8 cellular contexts compared by ENCODE assay signal in the genomic region with DNA sequence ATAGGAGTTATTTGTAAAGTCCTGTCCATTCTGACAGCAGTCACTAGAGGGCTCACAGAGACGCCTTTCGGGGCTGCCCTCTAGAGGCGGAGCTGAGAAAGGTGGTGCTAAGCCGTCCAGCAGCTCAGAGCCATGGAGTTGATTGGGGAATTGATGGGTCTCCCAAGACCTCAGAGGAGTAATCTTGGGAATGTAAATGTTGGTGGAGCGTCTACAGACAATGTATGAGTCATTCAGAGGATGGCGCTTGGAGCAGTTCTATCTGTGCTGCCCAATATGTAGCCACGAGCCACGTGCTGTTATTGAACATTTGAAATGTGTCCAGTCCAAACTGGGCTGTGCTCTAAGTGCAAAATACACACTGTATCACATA.
DNase-seq lines count a peak whose midpoint lies in the region; ATAC-seq and TF ChIP-seq lines count a peak whose summit lies in the region.

No MANE protein-coding gene starts in this region.

- peak; percentile 84 for DNase-seq in ELR (ENCODE audit: low read depth)
- peak; percentile 58 for DNase-seq in HuH-7.5 (ENCODE audit: low spot score)
- DNase-seq in SHP77 treated with DMSO at 0.1 percent for 48 hours (lab: John Stamatoyannopoulos, UW): peak; percentile 17
- DNase-seq in activated effector memory CD4-positive, alpha-beta T cell treated with Interleukin-2 at 50 U/mL for 16 hours: peak; percentile 58
- DNase-seq in germinal center (ENCODE audit: low spot score): peak; percentile 76
- DNase-seq in posterior cingulate gyrus: peak in 8 of 10 donors; percentile 42 to 91 (median 62)
- peak; percentile 78 for DNase-seq in upper lobe of right lung

- peak; percentile 89 for TF ChIP-seq CTCF in upper lobe of right lung (IDR thresholded peaks at IDR 0.05)

- H3K9me3 ChIP-seq in upper lobe of right lung: no peaks in the 10 kb centered on the region

- intact Hi-C loops in posterior cingulate gyrus (cut with DNase I): loop anchor here (5.0 kb wide), 1 partner anchor 739 kb away; no protein-coding TSS in a partner anchor
- intact Hi-C loops in upper lobe of right lung (cut with DNase I): no loop called here

- no peaks in the 10 kb centered on the region for H3K27me3 ChIP-seq in upper lobe of right lung

- no peak overlapping the region for H3K27ac ChIP-seq in upper lobe of right lung

- H3K4me3 ChIP-seq in upper lobe of right lung: no peak overlapping the region

- ATAC-seq in GM21619 (IDR thresholded peaks at IDR 0.05; ENCODE audit: unreplicated experiment) (peak; percentile 98), upper lobe of right lung (peak; percentile 97)

- H3K4me1 ChIP-seq in upper lobe of right lung: no peaks in the 10 kb centered on the region

- no peaks in the 10 kb centered on the region for H3K36me3 ChIP-seq in upper lobe of right lung

Comparison
In these comparisons a context has a peak if more than half of its experiments do, and no peak if none do; other contexts are left out.
1. DNase-seq: peak in every context shown above with its lines; median percentile 84 in ELR; 78 in upper lobe of right lung; 76 in germinal center; 62 in posterior cingulate gyrus; 58 in HuH-7.5; 58 in activated effector memory CD4-positive, alpha-beta T cell treated with Interleukin-2 at 50 U/mL for 16 hours; 17 in SHP77 treated with DMSO at 0.1 percent for 48 hours.